1 cellular context compared by ENCODE assay signal in the genomic region with DNA sequence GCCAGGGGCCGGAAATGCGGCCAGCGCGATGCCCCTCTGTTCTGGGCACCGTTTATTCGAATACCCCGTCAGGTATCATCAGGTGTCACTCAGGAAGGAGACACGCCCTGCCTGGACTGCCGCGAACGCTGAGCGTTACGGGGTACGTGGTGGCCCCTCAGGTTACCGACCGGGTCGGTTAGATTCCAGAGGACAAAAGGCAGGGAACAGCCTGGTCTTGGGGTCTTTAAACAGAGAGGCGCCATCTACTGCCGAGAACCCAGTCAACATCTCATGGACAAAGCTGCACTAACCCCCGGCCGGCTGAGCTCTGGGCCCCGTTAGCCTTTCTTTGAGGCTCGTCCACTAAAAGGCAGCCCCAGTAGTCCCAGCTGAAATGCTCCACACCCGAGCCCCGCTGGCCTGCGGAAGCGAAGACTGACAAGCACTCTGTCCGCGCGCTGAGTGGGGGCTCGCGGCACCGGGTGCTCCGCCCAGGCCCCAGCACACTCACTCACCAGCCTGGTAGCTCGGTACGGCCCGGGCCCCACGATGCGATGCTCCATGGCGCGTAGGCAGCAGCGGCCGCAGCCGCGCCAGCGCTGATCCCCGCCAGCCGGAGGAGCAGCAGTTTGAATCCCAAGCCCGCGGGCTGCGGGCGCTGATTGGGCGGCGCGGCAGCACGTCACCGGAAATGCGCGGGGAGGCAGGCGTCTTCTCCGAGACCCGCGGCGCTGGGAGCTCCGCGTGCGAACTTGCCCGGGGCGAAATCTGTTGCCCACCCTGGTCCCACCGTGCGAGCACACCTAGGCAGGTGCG.
TF ChIP-seq lines count a peak whose summit lies in the region.

A gene with protein sequence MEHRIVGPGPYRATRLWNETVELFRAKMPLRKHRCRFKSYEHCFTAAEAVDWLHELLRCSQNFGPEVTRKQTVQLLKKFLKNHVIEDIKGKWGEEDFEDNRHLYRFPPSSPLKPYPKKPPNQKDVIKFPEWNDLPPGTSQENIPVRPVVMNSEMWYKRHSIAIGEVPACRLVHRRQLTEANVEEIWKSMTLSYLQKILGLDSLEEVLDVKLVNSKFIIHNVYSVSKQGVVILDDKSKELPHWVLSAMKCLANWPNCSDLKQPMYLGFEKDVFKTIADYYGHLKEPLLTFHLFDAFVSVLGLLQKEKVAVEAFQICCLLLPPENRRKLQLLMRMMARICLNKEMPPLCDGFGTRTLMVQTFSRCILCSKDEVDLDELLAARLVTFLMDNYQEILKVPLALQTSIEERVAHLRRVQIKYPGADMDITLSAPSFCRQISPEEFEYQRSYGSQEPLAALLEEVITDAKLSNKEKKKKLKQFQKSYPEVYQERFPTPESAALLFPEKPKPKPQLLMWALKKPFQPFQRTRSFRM (minus strand): TSS at position 618 of the 798 bp plus-strand sequence. CDS start 73 bp downstream, at position 545.

TF ChIP-seq in HEK293, 187 proteins besides CTCF, POLR2A, EP300 and RAD21 (continued from another document and continues in another):
- TF ChIP-seq, protein P1, sequence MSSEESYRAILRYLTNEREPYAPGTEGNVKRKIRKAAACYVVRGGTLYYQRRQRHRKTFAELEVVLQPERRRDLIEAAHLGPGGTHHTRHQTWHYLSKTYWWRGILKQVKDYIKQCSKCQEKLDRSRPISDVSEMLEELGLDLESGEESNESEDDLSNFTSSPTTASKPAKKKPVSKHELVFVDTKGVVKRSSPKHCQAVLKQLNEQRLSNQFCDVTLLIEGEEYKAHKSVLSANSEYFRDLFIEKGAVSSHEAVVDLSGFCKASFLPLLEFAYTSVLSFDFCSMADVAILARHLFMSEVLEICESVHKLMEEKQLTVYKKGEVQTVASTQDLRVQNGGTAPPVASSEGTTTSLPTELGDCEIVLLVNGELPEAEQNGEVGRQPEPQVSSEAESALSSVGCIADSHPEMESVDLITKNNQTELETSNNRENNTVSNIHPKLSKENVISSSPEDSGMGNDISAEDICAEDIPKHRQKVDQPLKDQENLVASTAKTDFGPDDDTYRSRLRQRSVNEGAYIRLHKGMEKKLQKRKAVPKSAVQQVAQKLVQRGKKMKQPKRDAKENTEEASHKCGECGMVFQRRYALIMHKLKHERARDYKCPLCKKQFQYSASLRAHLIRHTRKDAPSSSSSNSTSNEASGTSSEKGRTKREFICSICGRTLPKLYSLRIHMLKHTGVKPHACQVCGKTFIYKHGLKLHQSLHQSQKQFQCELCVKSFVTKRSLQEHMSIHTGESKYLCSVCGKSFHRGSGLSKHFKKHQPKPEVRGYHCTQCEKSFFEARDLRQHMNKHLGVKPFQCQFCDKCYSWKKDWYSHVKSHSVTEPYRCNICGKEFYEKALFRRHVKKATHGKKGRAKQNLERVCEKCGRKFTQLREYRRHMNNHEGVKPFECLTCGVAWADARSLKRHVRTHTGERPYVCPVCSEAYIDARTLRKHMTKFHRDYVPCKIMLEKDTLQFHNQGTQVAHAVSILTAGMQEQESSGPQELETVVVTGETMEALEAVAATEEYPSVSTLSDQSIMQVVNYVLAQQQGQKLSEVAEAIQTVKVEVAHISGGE (tag by site-specific recombination; conservative IDR thresholded peaks at IDR 0.05; ENCODE audit: low read depth) = peak; percentile 97
- TF ChIP-seq GLI2 (tag by site-specific recombination; IDR thresholded peaks at IDR 0.05; ENCODE audit: borderline replicate concordance, low read depth) (no peak), ZBTB17 (tag by site-specific recombination; IDR thresholded peaks at IDR 0.05) (peak; percentile 92), ZNF596 (tag by site-specific recombination; IDR thresholded peaks at IDR 0.05) (no peak), ZFP41 (tag by site-specific recombination; IDR thresholded peaks at IDR 0.05; ENCODE audit: borderline replicate concordance) (no peak), ZNF155 (tag by site-specific recombination; IDR thresholded peaks at IDR 0.05) (no peak), ZNF76 (tag by site-specific recombination; IDR thresholded peaks at IDR 0.05; ENCODE audit: borderline replicate concordance, low read depth) (peak; percentile 68), ZNF366 (tag by site-specific recombination; conservative IDR thresholded peaks at IDR 0.05) (no peak), ZSCAN16 (tag by site-specific recombination; IDR thresholded peaks at IDR 0.05) (0 out of 2 replicates have a peak, but pooled peaks have one; percentile 62), ZNF112 (tag by site-specific recombination; IDR thresholded peaks at IDR 0.05) (no peak), GLIS2 (tag by site-specific recombination; IDR thresholded peaks at IDR 0.05) (peak; percentile 77), IKZF3 (tag by site-specific recombination; IDR thresholded peaks at IDR 0.05) (no peak; the same call in 1 of the 2 replicates), ZNF664 (tag by site-specific recombination; IDR thresholded peaks at IDR 0.05) (no peak), ZNF629 (tag by site-specific recombination; IDR thresholded peaks at IDR 0.05) (peak; percentile 97), ZNF473 (tag by site-specific recombination; IDR thresholded peaks at IDR 0.05) (no peak), WT1 (tag by site-specific recombination; IDR thresholded peaks at IDR 0.05) (peak; percentile 51), ZNF571 (tag by site-specific recombination; IDR thresholded peaks at IDR 0.05) (no peak), BCL11A (tag by site-specific recombination; IDR thresholded peaks at IDR 0.05; ENCODE audit: low read depth) (no peak), ZNF394 (tag by site-specific recombination; IDR thresholded peaks at IDR 0.05; ENCODE audit: borderline replicate concordance) (peak; percentile 97), SP2 (tag by site-specific recombination; IDR thresholded peaks at IDR 0.05) (peak; percentile 83), ZNF529 (tag by site-specific recombination; IDR thresholded peaks at IDR 0.05; ENCODE audit: insufficient replicate concordance) (no peak), ZNF585B (tag by site-specific recombination; IDR thresholded peaks at IDR 0.05) (no peak), ZNF791 (tag by site-specific recombination; IDR thresholded peaks at IDR 0.05) (no peak), MZF1 (tag by site-specific recombination; IDR thresholded peaks at IDR 0.05; ENCODE audit: borderline replicate concordance) (peak; percentile 90), SALL2 (tag by site-specific recombination; IDR thresholded peaks at IDR 0.05; ENCODE audit: borderline replicate concordance) (no peak), ZNF214 (tag by site-specific recombination; IDR thresholded peaks at IDR 0.05; ENCODE audit: borderline replicate concordance) (no peak), TCF7L2 (IDR thresholded peaks at IDR 0.05; ENCODE audit: borderline replicate concordance, low read depth, low read length) (no peak), ZNF510 (tag by site-specific recombination; IDR thresholded peaks at IDR 0.05; ENCODE audit: insufficient replicate concordance) (no peak), ZNF341 (tag by site-specific recombination; IDR thresholded peaks at IDR 0.05; ENCODE audit: low read depth) (peak; percentile 79), ZNF558 (tag by site-specific recombination; IDR thresholded peaks at IDR 0.05) (no peak)
- TF ChIP-seq, protein P2, sequence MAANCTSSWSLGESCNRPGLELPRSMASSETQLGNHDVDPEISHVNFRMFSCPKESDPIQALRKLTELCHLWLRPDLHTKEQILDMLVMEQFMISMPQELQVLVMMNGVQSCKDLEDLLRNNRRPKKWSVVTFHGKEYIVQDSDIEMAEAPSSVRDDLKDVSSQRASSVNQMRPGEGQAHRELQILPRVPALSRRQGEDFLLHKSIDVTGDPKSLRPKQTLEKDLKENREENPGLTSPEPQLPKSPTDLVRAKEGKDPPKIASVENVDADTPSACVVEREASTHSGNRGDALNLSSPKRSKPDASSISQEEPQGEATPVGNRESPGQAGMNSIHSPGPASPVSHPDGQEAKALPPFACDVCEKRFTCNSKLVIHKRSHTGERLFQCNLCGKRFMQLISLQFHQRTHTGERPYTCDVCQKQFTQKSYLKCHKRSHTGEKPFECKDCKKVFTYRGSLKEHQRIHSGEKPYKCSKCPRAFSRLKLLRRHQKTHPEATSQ (tag by site-specific recombination; IDR thresholded peaks at IDR 0.05) = 0 out of 2 replicates have a peak, but pooled peaks have one; percentile 62
- TF ChIP-seq, protein P3, sequence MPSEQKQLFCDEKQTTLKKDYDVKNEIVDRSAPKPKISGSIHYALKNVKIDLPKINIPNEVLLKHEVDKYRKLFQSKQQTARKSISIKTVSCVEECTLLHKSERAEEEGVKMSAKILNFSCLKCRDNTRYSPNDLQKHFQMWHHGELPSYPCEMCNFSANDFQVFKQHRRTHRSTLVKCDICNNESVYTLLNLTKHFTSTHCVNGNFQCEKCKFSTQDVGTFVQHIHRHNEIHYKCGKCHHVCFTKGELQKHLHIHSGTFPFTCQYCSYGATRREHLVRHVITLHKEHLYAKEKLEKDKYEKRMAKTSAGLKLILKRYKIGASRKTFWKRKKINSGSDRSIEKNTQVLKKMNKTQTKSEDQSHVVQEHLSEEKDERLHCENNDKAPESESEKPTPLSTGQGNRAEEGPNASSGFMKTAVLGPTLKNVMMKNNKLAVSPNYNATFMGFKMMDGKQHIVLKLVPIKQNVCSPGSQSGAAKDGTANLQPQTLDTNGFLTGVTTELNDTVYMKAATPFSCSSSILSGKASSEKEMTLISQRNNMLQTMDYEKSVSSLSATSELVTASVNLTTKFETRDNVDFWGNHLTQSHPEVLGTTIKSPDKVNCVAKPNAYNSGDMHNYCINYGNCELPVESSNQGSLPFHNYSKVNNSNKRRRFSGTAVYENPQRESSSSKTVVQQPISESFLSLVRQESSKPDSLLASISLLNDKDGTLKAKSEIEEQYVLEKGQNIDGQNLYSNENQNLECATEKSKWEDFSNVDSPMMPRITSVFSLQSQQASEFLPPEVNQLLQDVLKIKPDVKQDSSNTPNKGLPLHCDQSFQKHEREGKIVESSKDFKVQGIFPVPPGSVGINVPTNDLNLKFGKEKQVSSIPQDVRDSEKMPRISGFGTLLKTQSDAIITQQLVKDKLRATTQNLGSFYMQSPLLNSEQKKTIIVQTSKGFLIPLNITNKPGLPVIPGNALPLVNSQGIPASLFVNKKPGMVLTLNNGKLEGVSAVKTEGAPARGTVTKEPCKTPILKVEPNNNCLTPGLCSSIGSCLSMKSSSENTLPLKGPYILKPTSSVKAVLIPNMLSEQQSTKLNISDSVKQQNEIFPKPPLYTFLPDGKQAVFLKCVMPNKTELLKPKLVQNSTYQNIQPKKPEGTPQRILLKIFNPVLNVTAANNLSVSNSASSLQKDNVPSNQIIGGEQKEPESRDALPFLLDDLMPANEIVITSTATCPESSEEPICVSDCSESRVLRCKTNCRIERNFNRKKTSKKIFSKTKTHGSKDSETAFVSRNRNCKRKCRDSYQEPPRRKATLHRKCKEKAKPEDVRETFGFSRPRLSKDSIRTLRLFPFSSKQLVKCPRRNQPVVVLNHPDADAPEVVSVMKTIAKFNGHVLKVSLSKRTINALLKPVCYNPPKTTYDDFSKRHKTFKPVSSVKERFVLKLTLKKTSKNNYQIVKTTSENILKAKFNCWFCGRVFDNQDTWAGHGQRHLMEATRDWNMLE (tag by site-specific recombination; conservative IDR thresholded peaks at IDR 0.05; ENCODE audit: low read depth) = peak; percentile 51
- TF ChIP-seq, protein P4, sequence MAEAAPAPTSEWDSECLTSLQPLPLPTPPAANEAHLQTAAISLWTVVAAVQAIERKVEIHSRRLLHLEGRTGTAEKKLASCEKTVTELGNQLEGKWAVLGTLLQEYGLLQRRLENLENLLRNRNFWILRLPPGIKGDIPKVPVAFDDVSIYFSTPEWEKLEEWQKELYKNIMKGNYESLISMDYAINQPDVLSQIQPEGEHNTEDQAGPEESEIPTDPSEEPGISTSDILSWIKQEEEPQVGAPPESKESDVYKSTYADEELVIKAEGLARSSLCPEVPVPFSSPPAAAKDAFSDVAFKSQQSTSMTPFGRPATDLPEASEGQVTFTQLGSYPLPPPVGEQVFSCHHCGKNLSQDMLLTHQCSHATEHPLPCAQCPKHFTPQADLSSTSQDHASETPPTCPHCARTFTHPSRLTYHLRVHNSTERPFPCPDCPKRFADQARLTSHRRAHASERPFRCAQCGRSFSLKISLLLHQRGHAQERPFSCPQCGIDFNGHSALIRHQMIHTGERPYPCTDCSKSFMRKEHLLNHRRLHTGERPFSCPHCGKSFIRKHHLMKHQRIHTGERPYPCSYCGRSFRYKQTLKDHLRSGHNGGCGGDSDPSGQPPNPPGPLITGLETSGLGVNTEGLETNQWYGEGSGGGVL (tag by site-specific recombination; IDR thresholded peaks at IDR 0.05) = no peak
- TF ChIP-seq, protein P5, sequence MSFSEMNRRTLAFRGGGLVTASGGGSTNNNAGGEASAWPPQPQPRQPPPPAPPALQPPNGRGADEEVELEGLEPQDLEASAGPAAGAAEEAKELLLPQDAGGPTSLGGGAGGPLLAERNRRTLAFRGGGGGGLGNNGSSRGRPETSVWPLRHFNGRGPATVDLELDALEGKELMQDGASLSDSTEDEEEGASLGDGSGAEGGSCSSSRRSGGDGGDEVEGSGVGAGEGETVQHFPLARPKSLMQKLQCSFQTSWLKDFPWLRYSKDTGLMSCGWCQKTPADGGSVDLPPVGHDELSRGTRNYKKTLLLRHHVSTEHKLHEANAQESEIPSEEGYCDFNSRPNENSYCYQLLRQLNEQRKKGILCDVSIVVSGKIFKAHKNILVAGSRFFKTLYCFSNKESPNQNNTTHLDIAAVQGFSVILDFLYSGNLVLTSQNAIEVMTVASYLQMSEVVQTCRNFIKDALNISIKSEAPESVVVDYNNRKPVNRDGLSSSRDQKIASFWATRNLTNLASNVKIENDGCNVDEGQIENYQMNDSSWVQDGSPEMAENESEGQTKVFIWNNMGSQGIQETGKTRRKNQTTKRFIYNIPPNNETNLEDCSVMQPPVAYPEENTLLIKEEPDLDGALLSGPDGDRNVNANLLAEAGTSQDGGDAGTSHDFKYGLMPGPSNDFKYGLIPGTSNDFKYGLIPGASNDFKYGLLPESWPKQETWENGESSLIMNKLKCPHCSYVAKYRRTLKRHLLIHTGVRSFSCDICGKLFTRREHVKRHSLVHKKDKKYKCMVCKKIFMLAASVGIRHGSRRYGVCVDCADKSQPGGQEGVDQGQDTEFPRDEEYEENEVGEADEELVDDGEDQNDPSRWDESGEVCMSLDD (tag by site-specific recombination; IDR thresholded peaks at IDR 0.05) = peak; percentile 71
- TF ChIP-seq, protein P6, sequence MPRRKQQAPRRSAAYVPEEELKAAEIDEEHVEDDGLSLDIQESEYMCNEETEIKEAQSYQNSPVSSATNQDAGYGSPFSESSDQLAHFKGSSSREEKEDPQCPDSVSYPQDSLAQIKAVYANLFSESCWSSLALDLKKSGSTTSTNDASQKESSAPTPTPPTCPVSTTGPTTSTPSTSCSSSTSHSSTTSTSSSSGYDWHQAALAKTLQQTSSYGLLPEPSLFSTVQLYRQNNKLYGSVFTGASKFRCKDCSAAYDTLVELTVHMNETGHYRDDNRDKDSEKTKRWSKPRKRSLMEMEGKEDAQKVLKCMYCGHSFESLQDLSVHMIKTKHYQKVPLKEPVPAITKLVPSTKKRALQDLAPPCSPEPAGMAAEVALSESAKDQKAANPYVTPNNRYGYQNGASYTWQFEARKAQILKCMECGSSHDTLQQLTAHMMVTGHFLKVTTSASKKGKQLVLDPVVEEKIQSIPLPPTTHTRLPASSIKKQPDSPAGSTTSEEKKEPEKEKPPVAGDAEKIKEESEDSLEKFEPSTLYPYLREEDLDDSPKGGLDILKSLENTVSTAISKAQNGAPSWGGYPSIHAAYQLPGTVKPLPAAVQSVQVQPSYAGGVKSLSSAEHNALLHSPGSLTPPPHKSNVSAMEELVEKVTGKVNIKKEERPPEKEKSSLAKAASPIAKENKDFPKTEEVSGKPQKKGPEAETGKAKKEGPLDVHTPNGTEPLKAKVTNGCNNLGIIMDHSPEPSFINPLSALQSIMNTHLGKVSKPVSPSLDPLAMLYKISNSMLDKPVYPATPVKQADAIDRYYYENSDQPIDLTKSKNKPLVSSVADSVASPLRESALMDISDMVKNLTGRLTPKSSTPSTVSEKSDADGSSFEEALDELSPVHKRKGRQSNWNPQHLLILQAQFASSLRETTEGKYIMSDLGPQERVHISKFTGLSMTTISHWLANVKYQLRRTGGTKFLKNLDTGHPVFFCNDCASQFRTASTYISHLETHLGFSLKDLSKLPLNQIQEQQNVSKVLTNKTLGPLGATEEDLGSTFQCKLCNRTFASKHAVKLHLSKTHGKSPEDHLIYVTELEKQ (tag by site-specific recombination; IDR thresholded peaks at IDR 0.05; ENCODE audit: borderline replicate concordance) = 0 out of 2 replicates have a peak, but pooled peaks have one; percentile 24
